In the genomic region with DNA sequence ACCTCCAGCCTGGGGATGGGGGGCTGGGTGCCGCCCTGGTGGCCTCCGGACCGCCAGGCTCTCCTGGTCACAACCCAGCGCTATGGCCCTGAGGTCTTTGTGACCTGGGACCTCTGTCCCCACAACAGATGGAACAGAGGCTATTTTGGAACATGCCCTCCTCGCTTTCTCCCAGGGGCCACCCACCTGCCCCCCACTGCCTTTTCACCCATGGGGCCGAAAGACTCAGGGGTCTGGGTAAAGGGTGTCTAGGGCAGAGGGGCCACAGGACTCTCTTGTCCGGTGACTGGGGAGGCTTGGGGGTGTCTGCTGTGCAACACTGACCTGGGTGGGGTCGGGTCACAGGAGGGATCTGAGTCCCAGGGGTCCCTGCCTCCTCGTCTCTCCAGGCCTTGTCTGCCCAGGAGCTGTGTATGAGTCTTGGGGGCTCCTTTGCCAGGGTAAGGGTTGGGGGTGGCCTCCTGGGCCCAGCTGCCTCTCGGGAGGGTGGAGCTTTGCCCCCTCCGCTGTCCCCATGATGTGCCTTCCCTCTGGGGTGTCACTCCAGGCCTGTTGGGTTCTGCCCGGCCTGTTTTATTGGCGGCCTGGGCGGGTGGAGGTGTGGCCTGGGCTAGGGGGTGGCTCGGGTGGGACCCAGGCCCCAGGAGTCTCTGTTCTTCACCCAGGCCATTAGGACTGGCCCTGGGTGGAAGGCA, we compare ENCODE assay signal across 11 cellular contexts. TPM values are rescaled to one million over a fixed set of nuclear protein-coding genes. Genes with fewer than 3 reads are reported as not detected.
DNase-seq lines count a peak whose midpoint lies in the region; ATAC-seq and TF ChIP-seq lines count a peak whose summit lies in the region.
"Had no signal": no experiment of that assay in that cellular context is flagged by ENCODE, and none has a peak within 500 bp of the region (broad histone marks: within the 10 kb centered on the region; RNA-seq: fewer than 3 reads in every experiment).

No MANE protein-coding gene starts in this region.

- POLR2A ChIA-PET in activated naive CD8-positive, alpha-beta T cell treated with anti-CD3 and anti-CD28 coated beads, Interleukin-2, amount 10 ng/mL, durations not matched to agents 7 days and 5 days (lab: Charles Lee) = interaction anchor here (1.5 kb wide), 1 partner anchor 56 kb away, joined by 6 read pairs; a partner anchor contains a TSS

- no peaks in the 10 kb centered on the region for H3K9me3 ChIP-seq in testis

- intact Hi-C loops in testis (cut with DNase I; ENCODE audit: low total_unique reads) = loop anchor here (5.0 to 10.0 kb wide), 2 partner anchors 54 to 143 kb away; a partner anchor contains a TSS

- ATAC-seq in activated naive CD8-positive, alpha-beta T cell treated with anti-CD3 and anti-CD28 coated beads, Interleukin-2, amount 10 ng/mL, durations not matched to agents 7 days and 5 days (ENCODE audit: low read depth) = no peak
- no peak for ATAC-seq in GM19455 (IDR thresholded peaks at IDR 0.05; ENCODE audit: unreplicated experiment)

- no peak for TF ChIP-seq POLR2A in testis (IDR thresholded peaks at IDR 0.05)

- 50 to 63% methylated on average over 5 to 14 of the region's 15 CpGs for WGBS in testis, 2 donors

- H3K9me3 Mint-ChIP-seq in activated T-cell treated with anti-CD3 and anti-CD28 coated beads, Interleukin-2, amount 50 U/mL, for 24 hours = no peaks in the 10 kb centered on the region
- H3K9me3 Mint-ChIP-seq in activated naive CD8-positive, alpha-beta T cell treated with anti-CD3 and anti-CD28 coated beads, Interleukin-2, amount 10 ng/mL, durations not matched to agents 7 days and 5 days = no peaks in the 10 kb centered on the region

- TF ChIP-seq CTCF in kidney epithelial cell (IDR thresholded peaks at IDR 0.05; ENCODE audit: insufficient read depth, low read length, poor library complexity, severe bottlenecking) (no peak), testis (IDR thresholded peaks at IDR 0.05) (no peak)

- peaks cover 22% of the 10 kb centered on the region for H3K4me1 ChIP-seq in testis

- H3K36me3 ChIP-seq in kidney epithelial cell (ENCODE audit: control insufficient read depth, insufficient read depth, low read length) = no peaks in the 10 kb centered on the region
- no peaks in the 10 kb centered on the region for H3K36me3 ChIP-seq in testis (ENCODE audit: low read depth, missing control alignments)

- no peak overlapping the region for H3K27ac Mint-ChIP-seq in activated T-cell treated with anti-CD3 and anti-CD28 coated beads, Interleukin-2, amount 50 U/mL, for 24 hours
- no peak overlapping the region for H3K27ac Mint-ChIP-seq in activated naive CD8-positive, alpha-beta T cell treated with anti-CD3 and anti-CD28 coated beads, Interleukin-2, amount 10 ng/mL, durations not matched to agents 7 days and 5 days

- peaks cover 5% of the 10 kb centered on the region for H3K36me3 Mint-ChIP-seq in activated T-cell treated with anti-CD3 and anti-CD28 coated beads, Interleukin-2, amount 50 U/mL, for 24 hours (ENCODE audit: low read depth)
- H3K36me3 Mint-ChIP-seq in activated naive CD8-positive, alpha-beta T cell treated with anti-CD3 and anti-CD28 coated beads, Interleukin-2, amount 10 ng/mL, durations not matched to agents 7 days and 5 days = peaks cover 14% of the 10 kb centered on the region

- H3K4me3 ChIP-seq in kidney epithelial cell (ENCODE audit: low read depth, low read length) (peak overlapping the region; percentile 96), testis (peak overlapping the region in 1 of 2 donors; percentile 82)

- peak overlapping the region; percentile 12 for H3K4me3 Mint-ChIP-seq in activated T-cell treated with anti-CD3 and anti-CD28 coated beads, Interleukin-2, amount 50 U/mL, for 24 hours
- peak overlapping the region; percentile 51 for H3K4me3 Mint-ChIP-seq in activated naive CD8-positive, alpha-beta T cell treated with anti-CD3 and anti-CD28 coated beads, Interleukin-2, amount 10 ng/mL, durations not matched to agents 7 days and 5 days

- H3K4me1 Mint-ChIP-seq in activated T-cell treated with anti-CD3 and anti-CD28 coated beads, Interleukin-2, amount 50 U/mL, for 24 hours (ENCODE audit: low read depth) = peaks cover 13% of the 10 kb centered on the region
- peaks cover 10% of the 10 kb centered on the region for H3K4me1 Mint-ChIP-seq in activated naive CD8-positive, alpha-beta T cell treated with anti-CD3 and anti-CD28 coated beads, Interleukin-2, amount 10 ng/mL, durations not matched to agents 7 days and 5 days

- no peak for DNase-seq in activated T-cell treated with anti-CD3 and anti-CD28 coated beads, Interleukin-2, amount 50 U/mL, for 24 hours
- DNase-seq in activated T-cell treated with anti-CD3 and anti-CD28 coated beads, Interleukin-2, amount 50 U/mL, for 48 hours = no peak
- DNase-seq in activated naive CD8-positive, alpha-beta T cell treated with anti-CD3 and anti-CD28 coated beads, Interleukin-2, amount 10 ng/mL, durations not matched to agents 7 days and 5 days = no peak
- DNase-seq in kidney epithelial cell (ENCODE audit: low read depth) (no peak), testis (no peak), hypothalamus (lab: John Stamatoyannopoulos, UW) (no peak), NCI-H1930 (lab: John Stamatoyannopoulos, UW) (no peak)
- DNase-seq: activated CD4-positive, alpha-beta T cell treated with anti-CD3 and anti-CD28 coated beads for 1 hour had no signal

- H3K27me3 Mint-ChIP-seq in activated T-cell treated with anti-CD3 and anti-CD28 coated beads, Interleukin-2, amount 50 U/mL, for 24 hours = no peaks in the 10 kb centered on the region
- no peaks in the 10 kb centered on the region for H3K27me3 Mint-ChIP-seq in activated naive CD8-positive, alpha-beta T cell treated with anti-CD3 and anti-CD28 coated beads, Interleukin-2, amount 10 ng/mL, durations not matched to agents 7 days and 5 days

- peak overlapping the region; percentile 61 to 78 for H3K27ac ChIP-seq in testis

- H3K27me3 ChIP-seq in kidney epithelial cell (ENCODE audit: control insufficient read depth, insufficient read depth, low read length) (no peaks in the 10 kb centered on the region), testis (no peaks in the 10 kb centered on the region)

RNA-seq across cellular contexts. Expression of a gene that starts 2.0 kb away (rescaled TPM):
- total RNA-seq in activated naive CD8-positive, alpha-beta T cell treated with anti-CD3 and anti-CD28 coated beads, Interleukin-2, amount 10 ng/mL, durations not matched to agents 7 days and 5 days = 10 to 100 TPM; 28.7 to 33.2 TPM
- total RNA-seq in kidney epithelial cell (24.8 and 27.4 TPM in 2 replicates), testis (10 to 100 TPM; 15.3 to 26.5 TPM)
- polyA plus RNA-seq in testis (ENCODE audit: insufficient read depth, low read depth, low replicate concordance) = 38.2 TPM

RNA-seq across cellular contexts. Expression of a gene that starts 10.7 kb away (rescaled TPM):
- total RNA-seq in activated naive CD8-positive, alpha-beta T cell treated with anti-CD3 and anti-CD28 coated beads, Interleukin-2, amount 10 ng/mL, durations not matched to agents 7 days and 5 days = 1 to 10 TPM; 2.9 to 3.1 TPM
- total RNA-seq in kidney epithelial cell = 0.75 TPM in 1 of 2 replicates, not detected in the other
- not detected for total RNA-seq in testis
- not detected for polyA plus RNA-seq in testis (ENCODE audit: insufficient read depth, low read depth, low replicate concordance)
- total RNA-seq: endothelial cell of umbilical vein, NCI-H460 had no signal
- polyA plus RNA-seq: endothelial cell of umbilical vein had no signal

RNA-seq across cellular contexts. Expression of a gene that starts 14.8 kb away (rescaled TPM):
- total RNA-seq in activated naive CD8-positive, alpha-beta T cell treated with anti-CD3 and anti-CD28 coated beads, Interleukin-2, amount 10 ng/mL, durations not matched to agents 7 days and 5 days = 100 to 1,000 TPM; 108 to 113 TPM
- total RNA-seq in kidney epithelial cell = 61.5 and 75.0 TPM in 2 replicates
- 10 to 100 TPM; 24.6 to 30.1 TPM for total RNA-seq in testis
- 19.2 TPM for polyA plus RNA-seq in testis (ENCODE audit: insufficient read depth, low read depth, low replicate concordance)

RNA-seq across cellular contexts. Expression of a gene that starts 34.6 kb away (rescaled TPM):
- not detected for total RNA-seq in activated naive CD8-positive, alpha-beta T cell treated with anti-CD3 and anti-CD28 coated beads, Interleukin-2, amount 10 ng/mL, durations not matched to agents 7 days and 5 days
- total RNA-seq in kidney epithelial cell (not detected in 2 replicates), testis (not detected)
- not detected for polyA plus RNA-seq in testis (ENCODE audit: insufficient read depth, low read depth, low replicate concordance)
- total RNA-seq: endothelial cell of umbilical vein, NCI-H460 had no signal
- polyA plus RNA-seq: endothelial cell of umbilical vein had no signal

RNA-seq across cellular contexts. Expression of a gene that starts 34.9 kb away (rescaled TPM):
- total RNA-seq in activated naive CD8-positive, alpha-beta T cell treated with anti-CD3 and anti-CD28 coated beads, Interleukin-2, amount 10 ng/mL, durations not matched to agents 7 days and 5 days = 10 to 100 TPM; 53.6 to 72.7 TPM
- total RNA-seq in kidney epithelial cell (40.1 and 41.4 TPM in 2 replicates), testis (100 to 1,000 TPM in 1 of 2 donors, 10 to 100 TPM in 1; 94.7 to 124 TPM)
- polyA plus RNA-seq in testis (ENCODE audit: insufficient read depth, low read depth, low replicate concordance) = 50.7 TPM
